27 cellular contexts compared by ENCODE assay signal in the genomic region with DNA sequence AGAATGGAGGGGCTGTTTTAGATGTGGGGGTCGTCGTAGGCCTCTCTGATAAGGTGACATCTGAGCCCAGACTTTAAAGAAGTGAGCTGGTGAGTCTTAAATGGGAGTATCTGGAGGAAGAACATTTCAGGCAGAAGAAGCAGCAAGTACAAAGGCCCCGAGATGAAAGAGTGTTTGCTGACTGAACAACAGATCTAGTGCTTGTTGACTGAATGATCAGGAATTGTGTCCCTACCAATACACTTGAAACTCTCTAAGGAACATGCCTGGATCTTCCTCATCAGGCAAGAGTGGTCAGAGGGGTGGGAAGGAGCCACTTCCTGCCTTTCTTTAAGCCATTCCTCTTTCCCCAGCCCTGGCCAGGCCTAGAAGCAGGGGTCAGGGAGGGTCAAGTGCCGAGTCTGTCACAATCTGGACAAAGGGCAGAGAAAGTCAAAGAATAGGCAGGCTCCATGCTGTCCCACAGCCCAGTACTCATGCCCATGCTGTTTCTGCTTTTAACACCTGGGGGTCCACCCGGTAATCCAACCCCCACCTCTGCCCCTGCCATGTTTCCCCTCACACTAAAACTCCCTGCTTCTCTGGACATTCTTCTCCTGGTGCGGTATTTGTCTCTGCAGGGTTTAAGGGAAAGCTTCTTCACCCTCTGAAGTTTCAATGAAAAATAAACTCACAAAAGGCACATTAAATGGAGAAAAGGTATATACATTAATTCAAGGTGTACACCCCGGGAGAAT. TPM values are rescaled to one million over a fixed set of nuclear protein-coding genes. Genes with fewer than 3 reads are reported as not detected.
A peak's percentile ranks its signal among the peaks of the same experiment; 100 is the strongest.
DNase-seq lines count a peak whose midpoint lies in the region; ATAC-seq, FAIRE-seq and TF ChIP-seq lines count a peak whose summit lies in the region.
"Had no signal": no experiment of that assay in that cellular context is flagged by ENCODE, and none has a peak within 500 bp of the region (broad histone marks: within the 10 kb centered on the region; RNA-seq: fewer than 3 reads in every experiment).

No MANE protein-coding gene starts in this region.

- H3K4me1 ChIP-seq in GM12878 (ENCODE audit: control insufficient read depth, insufficient read depth, low read length) (peaks cover 17% of the 10 kb centered on the region; the same call in 1 of the 2 replicates), transverse colon (peaks cover 0 to 85% (median 54%) of the 10 kb centered on the region in 4 donors)

- SMC1A ChIA-PET in GM12878 (lab: Charles Lee; ENCODE audit: uncharacterized antibody, unreplicated experiment) = interaction anchor here (0.6 to 3.7 kb wide), 2 partner anchors 13 to 516 kb away, joined by 4 to 23 read pairs; no protein-coding TSS in a partner anchor

- no peaks in the 10 kb centered on the region for H3K36me3 Mint-ChIP-seq in nephron progenitor cell (ENCODE audit: low read depth)
- H3K36me3 Mint-ChIP-seq in activated CD8-positive, alpha-beta T cell treated with anti-CD3 and anti-CD28 coated beads for 36 hours (ENCODE audit: low read depth) = no peaks in the 10 kb centered on the region
- H3K36me3 Mint-ChIP-seq: memory B cell; naive thymus-derived CD8-positive, alpha-beta T cell had no signal

- WGBS in GM12878 (ENCODE audit: insufficient coverage, insufficient replicate concordance, low lambda C conversion rate, missing lambda C conversion rate) = 55% methylated on average over 7 of the region's 7 CpGs
- WGBS in transverse colon (ENCODE audit: low coverage in 1 of 2), 2 donors = 83 to 100% methylated on average over 1 to 7 of the region's 7 CpGs

- no peaks in the 10 kb centered on the region for H3K9me3 Mint-ChIP-seq in nephron progenitor cell
- H3K9me3 Mint-ChIP-seq in activated CD8-positive, alpha-beta T cell treated with anti-CD3 and anti-CD28 coated beads for 36 hours = no peaks in the 10 kb centered on the region
- H3K9me3 Mint-ChIP-seq: activated CD4-positive, alpha-beta T cell treated with anti-CD3 and anti-CD28 coated beads, Interleukin-2, amount 10 ng/mL, durations not matched to agents 24 days and 14 days; activated naive CD4-positive, alpha-beta T cell treated with anti-CD3 and anti-CD28 coated beads for 36 hours; memory B cell had no signal

- no peak for DNase-seq in GM12878 (ENCODE audit: low read depth, low spot score)
- no peak for DNase-seq in left ventricle myocardium superior
- DNase-seq in nephron progenitor cell = no peak
- DNase-seq in transverse colon = no peak
- no peak for DNase-seq in activated CD8-positive, alpha-beta T cell treated with anti-CD3 and anti-CD28 coated beads for 36 hours
- DNase-seq in hepatic stellate cell (ENCODE audit: low spot score) = no peak
- DNase-seq in stimulated activated CD4-positive, alpha-beta T cell treated with anti-CD3 and anti-CD28 coated beads, Interleukin-1b, Interleukin-23, amount 100 ng/mL, for 48 hours = no peak
- DNase-seq: activated CD4-positive, alpha-beta T cell treated with anti-CD3 and anti-CD28 coated beads, Interleukin-2, amount 10 ng/mL, durations not matched to agents 24 days and 14 days; activated naive CD4-positive, alpha-beta T cell treated with anti-CD3 and anti-CD28 coated beads for 36 hours; activated T-cell treated with anti-CD3 and anti-CD28 coated beads for 4 hours; AML-193; anterior cingulate cortex; effector CD4-positive, alpha-beta T cell; glutamatergic neuron; Karpas-422; naive thymus-derived CD8-positive, alpha-beta T cell; NCI-H1105; NCI-H2107; NCI-H524; posterior cingulate gyrus; stimulated activated CD8-positive, alpha-beta memory T cell treated with anti-CD3 and anti-CD28 coated beads, Interleukin-4, amount 100 ng/mL, for 48 hours; SW 1271 had no signal

- H2AFZ ChIP-seq in GM12878 (ENCODE audit: control insufficient read depth, low read depth, low read length) = no peak overlapping the region

- H3K27me3 ChIP-seq in GM12878 (replicated peaks in 1 of 2; ENCODE audit: control insufficient read depth in 2 of 2, insufficient read depth in 2 of 2, low read length in 1 of 2) = peaks cover 0 to 5% of the 10 kb centered on the region in 2 experiments; a peak in 2 of 4 replicates
- H3K27me3 ChIP-seq in transverse colon = no peaks in the 10 kb centered on the region
- H3K27me3 ChIP-seq: esophagus muscularis mucosa had no signal

- TF ChIP-seq RAD21 in GM12878 (IDR thresholded peaks at IDR 0.05; ENCODE audit: insufficient read depth, low read depth, low read length) = no peak

- H3K9me3 ChIP-seq in GM12878 (replicated peaks; ENCODE audit: control insufficient read depth, insufficient read depth, low read length) (no peaks in the 10 kb centered on the region), transverse colon (no peaks in the 10 kb centered on the region)
- H3K9me3 ChIP-seq: esophagus muscularis mucosa had no signal

- CTCF ChIA-PET in GM12878 (lab: Yijun Ruan, JAX) = interaction anchor here (0.8 to 1.2 kb wide), 2 partner anchors 52 to 677 kb away, joined by 3 read pairs; no protein-coding TSS in a partner anchor
- CTCF ChIA-PET in activated CD8-positive, alpha-beta T cell treated with anti-CD3 and anti-CD28 coated beads for 36 hours (lab: Charles Lee) = interaction anchor here (1.0 kb wide), 1 partner anchor 20 kb away, joined by 4 read pairs; no protein-coding TSS in a partner anchor

- TF ChIP-seq CTCF in GM12878 (IDR thresholded peaks at IDR 0.05 in 2 of 3, conservative IDR thresholded peaks at IDR 0.05 in 1 of 3; ENCODE audit: control insufficient read depth in 2 of 3, extremely low read depth in 1 of 3, insufficient read depth in 1 of 3, low read depth in 3 of 3, low read length in 3 of 3) (no peak), nephron progenitor cell (IDR thresholded peaks at IDR 0.05) (no peak), transverse colon (IDR thresholded peaks at IDR 0.05) (no peak)
- no peak for TF ChIP-seq CTCF in activated CD8-positive, alpha-beta T cell treated with anti-CD3 and anti-CD28 coated beads for 36 hours (IDR thresholded peaks at IDR 0.05)

- H3K4me3 ChIP-seq in GM12878 (no peak overlapping the region), transverse colon (no peak overlapping the region)
- H3K4me3 ChIP-seq: esophagus muscularis mucosa, smooth muscle cell had no signal

- intact Hi-C loops in GM12878 (cut with micrococcal nuclease; ENCODE audit: unreplicated experiment) = no loop called here
- intact Hi-C loops in left ventricle myocardium superior (cut with micrococcal nuclease) = no loop called here
- intact Hi-C loops in transverse colon (cut with DNase I; ENCODE audit: low total_unique reads) = no loop called here
- intact Hi-C loops in activated CD8-positive, alpha-beta T cell treated with anti-CD3 and anti-CD28 coated beads for 36 hours (cut with micrococcal nuclease) = no loop called here

- peaks cover 85% of the 10 kb centered on the region for H3K4me1 Mint-ChIP-seq in nephron progenitor cell
- peaks cover 3% of the 10 kb centered on the region for H3K4me1 Mint-ChIP-seq in activated CD8-positive, alpha-beta T cell treated with anti-CD3 and anti-CD28 coated beads for 36 hours (ENCODE audit: low read depth)

- H3K36me3 ChIP-seq in GM12878 (ENCODE audit: control insufficient read depth in 2 of 2, insufficient read depth in 2 of 2, low read length in 1 of 2) (no peaks in the 10 kb centered on the region), transverse colon (no peaks in the 10 kb centered on the region)
- H3K36me3 ChIP-seq: esophagus muscularis mucosa had no signal

- no peaks in the 10 kb centered on the region for H3K79me2 ChIP-seq in GM12878 (ENCODE audit: control insufficient read depth, insufficient read depth, low read length)

- H4K20me1 ChIP-seq in GM12878 (ENCODE audit: control insufficient read depth, insufficient read depth) = no peaks in the 10 kb centered on the region

- BruUV-seq in GM12878 (replicated peaks; lab: Mats Ljungman, UMichigan) = no TSS peak

- peak; percentile 35 for FAIRE-seq in GM12878 (lab: Jason Lieb, UNC)

- ATAC-seq in GM12878 = no peak
- peak; percentile 17 for ATAC-seq in left ventricle myocardium superior
- no peak for ATAC-seq in activated CD8-positive, alpha-beta T cell treated with anti-CD3 and anti-CD28 coated beads for 36 hours
- ATAC-seq: naive thymus-derived CD8-positive, alpha-beta T cell had no signal

- H3K27ac Mint-ChIP-seq in nephron progenitor cell = peak overlapping the region; percentile 70
- H3K27ac Mint-ChIP-seq in activated CD8-positive, alpha-beta T cell treated with anti-CD3 and anti-CD28 coated beads for 36 hours = no peak overlapping the region
- H3K27ac Mint-ChIP-seq: activated CD4-positive, alpha-beta T cell treated with anti-CD3 and anti-CD28 coated beads, Interleukin-2, amount 10 ng/mL, durations not matched to agents 24 days and 14 days; activated naive CD4-positive, alpha-beta T cell treated with anti-CD3 and anti-CD28 coated beads for 36 hours; memory B cell; naive thymus-derived CD8-positive, alpha-beta T cell had no signal

- H3K4me3 Mint-ChIP-seq in nephron progenitor cell = peak overlapping the region; percentile 21
- H3K4me3 Mint-ChIP-seq in activated CD8-positive, alpha-beta T cell treated with anti-CD3 and anti-CD28 coated beads for 36 hours = no peak overlapping the region
- H3K4me3 Mint-ChIP-seq: activated CD4-positive, alpha-beta T cell treated with anti-CD3 and anti-CD28 coated beads, Interleukin-2, amount 10 ng/mL, durations not matched to agents 24 days and 14 days; activated naive CD4-positive, alpha-beta T cell treated with anti-CD3 and anti-CD28 coated beads for 36 hours; memory B cell had no signal

- no peak overlapping the region for H3K27ac ChIP-seq in GM12878 (ENCODE audit: control insufficient read depth, insufficient read depth)
- peak overlapping the region; percentile 65 to 88 (median 87) for H3K27ac ChIP-seq in transverse colon

- TF ChIP-seq POLR2A in GM12878 (IDR thresholded peaks at IDR 0.05; ENCODE audit: low read depth, low read length) (no peak), transverse colon (IDR thresholded peaks at IDR 0.05) (no peak)

- H3K9ac ChIP-seq in GM12878 (ENCODE audit: control insufficient read depth, insufficient read depth, low read length) = no peak overlapping the region

- RAD21 ChIA-PET in GM12878 (lab: Charles Lee; ENCODE audit: unreplicated experiment) = no interaction called here

- peaks cover 18% of the 10 kb centered on the region for H3K27me3 Mint-ChIP-seq in nephron progenitor cell (ENCODE audit: low read depth, poor library complexity)
- H3K27me3 Mint-ChIP-seq in activated CD8-positive, alpha-beta T cell treated with anti-CD3 and anti-CD28 coated beads for 36 hours = peaks cover 43% of the 10 kb centered on the region

- POLR2A ChIA-PET in GM12878 (lab: Charles Lee) = interaction anchor here (1.5 kb wide), 1 partner anchor 77 kb away, joined by 3 read pairs; no protein-coding TSS in a partner anchor
- POLR2A ChIA-PET in activated CD8-positive, alpha-beta T cell treated with anti-CD3 and anti-CD28 coated beads for 36 hours (lab: Charles Lee) = no interaction called here

- TF ChIP-seq EP300 in GM12878 (IDR thresholded peaks at IDR 0.05; ENCODE audit: borderline replicate concordance in 1 of 2, control insufficient read depth in 1 of 2, low read depth in 2 of 2, low read length in 2 of 2) (no peak), transverse colon (IDR thresholded peaks at IDR 0.05; ENCODE audit: low read depth) (no peak)

- in situ Hi-C loops in GM12878 (cut with MboI) (no loop called here), transverse colon (cut with MboI; ENCODE audit: low pct_ligation_motif_present in 1 of 4, low pct_unique_long_range_greater_than_20kb in 1 of 4, low sequenced_read_pairs in 3 of 4) (no loop called here)

- H3K4me2 ChIP-seq in GM12878 (ENCODE audit: control insufficient read depth, insufficient read depth) = no peak overlapping the region
- H3K4me2 ChIP-seq: smooth muscle cell had no signal

RNA-seq across cellular contexts. Expression of a gene that starts 3.0 kb away (rescaled TPM):
- total RNA-seq in GM12878 (2013; cell fraction: nucleolus; rRNA removed) = 1.6 and 1.9 TPM in 2 replicates
- 0.28 TPM in 1 of 2 replicates, not detected in the other for total RNA-seq in GM12878 (2014; rRNA removed)
- 0.09 TPM in 1 of 2 replicates, not detected in the other for total RNA-seq in GM12878 (2014; rRNA removed; fragmentation: Illumina TruSeq; extraction: Trizol)
- total RNA-seq in GM12878 (2021) = 0.16 and 0.44 TPM in 2 replicates
- polyA plus RNA-seq in GM12878 (2011; ENCODE audit: low read depth) = not detected
- 0.32 and 0.67 TPM in 2 replicates for polyA plus RNA-seq in GM12878 (2011; rRNA removed)
- polyA plus RNA-seq in GM12878 (2011; cell fraction: cytosol; rRNA removed) = 0.45 and 0.70 TPM in 2 replicates
- polyA plus RNA-seq in GM12878 (2011; cell fraction: nucleus; rRNA removed) = 1.2 and 1.3 TPM in 2 replicates
- polyA plus RNA-seq in GM12878 (2012) = 0.23 and 0.25 TPM in 2 replicates
- 0.10 and 0.16 TPM in 2 replicates for polyA plus RNA-seq in GM12878 (2014; fragmentation: Illumina TruSeq; extraction: Trizol)
- polyA plus RNA-seq in GM12878 (2014; fragmentation: Nextera tagmentation; extraction: Ambion mirVana) = under 1 TPM in 1 of 2 experiments, not detected in 1; 0.07 TPM
- polyA plus RNA-seq in GM12878 (2014; rRNA removed) = 0.20 and 0.24 TPM in 2 replicates
- polyA plus RNA-seq in GM12878 (2016; fragmentation: Nextera tagmentation; extraction: Ambion mirVana) = not detected
- polyA minus RNA-seq in GM12878 (2011; rRNA and poly(A)+ RNA removed) = 0.51 and 0.88 TPM in 2 replicates
- polyA minus RNA-seq in GM12878 (2011; cell fraction: cytosol; rRNA and poly(A)+ RNA removed) = 0.67 TPM in 1 of 2 replicates, not detected in the other
- polyA minus RNA-seq in GM12878 (2011; cell fraction: nucleus; rRNA and poly(A)+ RNA removed) = 0.24 and 0.67 TPM in 2 replicates
- 2.9 TPM for total RNA-seq in left ventricle myocardium superior
- total RNA-seq in transverse colon = 100 to 1,000 TPM in 3 of 4 donors, 10 to 100 TPM in 1; 18.7 to 210 (median 157) TPM
- total RNA-seq in activated CD8-positive, alpha-beta T cell treated with anti-CD3 and anti-CD28 coated beads for 36 hours = not detected
- total RNA-seq: activated CD4-positive, alpha-beta T cell treated with anti-CD3 and anti-CD28 coated beads, Interleukin-2, amount 10 ng/mL, durations not matched to agents 24 days and 14 days; activated naive CD4-positive, alpha-beta T cell treated with anti-CD3 and anti-CD28 coated beads for 36 hours; Daoy; temporal lobe had no signal
- polyA plus RNA-seq: naive thymus-derived CD8-positive, alpha-beta T cell had no signal
